Comparison of ENCODE assay signal across 8 cellular contexts in the genomic region with DNA sequence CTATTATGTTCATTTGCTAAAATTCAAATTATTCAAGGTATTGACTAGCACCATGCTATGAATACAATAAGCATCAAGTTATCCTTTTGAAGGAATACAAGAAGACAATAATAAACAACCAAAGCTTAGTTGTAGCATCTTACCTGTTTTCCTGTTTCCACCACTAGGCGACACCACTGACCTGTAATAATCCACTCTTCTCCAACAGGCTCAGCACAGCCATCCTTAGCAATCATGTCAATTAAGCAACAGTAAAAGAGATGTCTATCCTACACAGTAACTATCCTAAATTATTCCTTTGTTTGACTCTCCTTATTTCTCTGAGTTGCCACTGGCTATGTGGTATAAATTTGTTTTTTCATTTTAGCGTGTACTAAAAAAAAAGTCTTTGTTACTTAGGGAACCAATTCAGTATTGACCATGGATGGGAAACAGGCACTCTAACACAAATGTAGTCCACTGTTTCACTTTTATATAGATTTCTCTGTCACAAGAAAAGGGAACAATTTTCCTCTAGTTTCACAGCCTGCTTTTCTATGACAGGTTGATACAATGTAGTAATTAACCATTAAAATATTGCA. TPM values are rescaled to one million over a fixed set of nuclear protein-coding genes. Genes with fewer than 3 reads are reported as not detected.
DNase-seq lines count a peak whose midpoint lies in the region; TF ChIP-seq lines count a peak whose summit lies in the region.

No MANE protein-coding gene starts in this region.

- in situ Hi-C loops in GM23248 (cut with MboI) = no loop called here

- no peaks in the 10 kb centered on the region for H3K27me3 ChIP-seq in GM23248 (replicated peaks; ENCODE audit: insufficient read depth)

- TF ChIP-seq CTCF in fibroblast of the aortic adventitia (IDR thresholded peaks at IDR 0.05; ENCODE audit: insufficient read depth, low read length) = peak; percentile 90

- H3F3A ChIP-seq in GM23248 (ENCODE audit: insufficient read depth) = no peaks in the 10 kb centered on the region

- no peaks in the 10 kb centered on the region for H3K36me3 Mint-ChIP-seq in activated CD4-positive, alpha-beta T cell treated with anti-CD3 and anti-CD28 coated beads, Interleukin-2, amount 10 ng/mL, durations not matched to agents 7 days and 5 days (ENCODE audit: low read depth)

- H3K9me3 ChIP-seq in GM23248 (ENCODE audit: low read depth) = no peaks in the 10 kb centered on the region

- no peak overlapping the region for H3K27ac ChIP-seq in GM23248

- no peaks in the 10 kb centered on the region for H3K36me3 ChIP-seq in GM23248 (ENCODE audit: low read depth)

- no peak overlapping the region for H3K4me3 Mint-ChIP-seq in activated CD4-positive, alpha-beta T cell treated with anti-CD3 and anti-CD28 coated beads, Interleukin-2, amount 10 ng/mL, durations not matched to agents 7 days and 5 days

- H3K4me1 Mint-ChIP-seq in activated CD4-positive, alpha-beta T cell treated with anti-CD3 and anti-CD28 coated beads, Interleukin-2, amount 10 ng/mL, durations not matched to agents 7 days and 5 days = no peaks in the 10 kb centered on the region

- H3K27me3 Mint-ChIP-seq in activated CD4-positive, alpha-beta T cell treated with anti-CD3 and anti-CD28 coated beads, Interleukin-2, amount 10 ng/mL, durations not matched to agents 7 days and 5 days = peaks cover 8% of the 10 kb centered on the region

- no peak overlapping the region for H2AFZ ChIP-seq in GM23248

- H3K9me2 ChIP-seq in GM23248 (ENCODE audit: insufficient read depth) = no peaks in the 10 kb centered on the region

- H3K4me1 ChIP-seq in GM23248 (ENCODE audit: insufficient read depth) = no peaks in the 10 kb centered on the region

- CTCF ChIA-PET in activated CD4-positive, alpha-beta T cell treated with anti-CD3 and anti-CD28 coated beads, Interleukin-2, amount 10 ng/mL, durations not matched to agents 7 days and 5 days (lab: Charles Lee) = no interaction called here

- no peaks in the 10 kb centered on the region for H3K79me2 ChIP-seq in GM23248 (ENCODE audit: insufficient read depth)

- H3K27ac Mint-ChIP-seq in activated CD4-positive, alpha-beta T cell treated with anti-CD3 and anti-CD28 coated beads, Interleukin-2, amount 10 ng/mL, durations not matched to agents 7 days and 5 days = no peak overlapping the region

- peak; percentile 44 for DNase-seq in activated CD4-positive, alpha-beta T cell treated with anti-CD3 and anti-CD28 coated beads, Interleukin-2, amount 10 ng/mL, durations not matched to agents 7 days and 5 days
- DNase-seq in activated CD4-positive, alpha-beta T cell treated with anti-CD3 and anti-CD28 coated beads, Interleukin-2, amount 50 U/mL, for 4 hours = no peak
- DNase-seq in GM23248 = peak; percentile 72
- peak; percentile 8 for DNase-seq in MV-4-11 (lab: John Stamatoyannopoulos, UW)
- peak; percentile 15 to 69 for DNase-seq in SW 1271 (lab: John Stamatoyannopoulos, UW)
- DNase-seq in fibroblast of the aortic adventitia (ENCODE audit: low read depth) = peak; percentile 82
- peak; percentile 11 for DNase-seq in occipital lobe (lab: John Stamatoyannopoulos, UW)
- DNase-seq in GM19240 (ENCODE audit: insufficient read length, low spot score) = no peak

- H3K4me3 ChIP-seq in GM23248 = no peak overlapping the region
- H3K4me3 ChIP-seq in fibroblast of the aortic adventitia (ENCODE audit: low read depth, low read length) = no peak overlapping the region

- H3K4me2 ChIP-seq in GM23248 (ENCODE audit: unreplicated experiment) = no peak overlapping the region

- H3K9me3 Mint-ChIP-seq in activated CD4-positive, alpha-beta T cell treated with anti-CD3 and anti-CD28 coated beads, Interleukin-2, amount 10 ng/mL, durations not matched to agents 7 days and 5 days = no peaks in the 10 kb centered on the region

- 44 to 48% methylated on average over 2 of the region's 2 CpGs for WGBS in GM23248 (ENCODE audit: low coverage in 1 of 2, low lambda C conversion rate in 2 of 2, missing lambda C conversion rate in 2 of 2), 2 experiments

- POLR2A ChIA-PET in activated CD4-positive, alpha-beta T cell treated with anti-CD3 and anti-CD28 coated beads, Interleukin-2, amount 10 ng/mL, durations not matched to agents 7 days and 5 days (lab: Charles Lee) = no interaction called here

- H4K20me1 ChIP-seq in GM23248 (ENCODE audit: insufficient read depth) = no peaks in the 10 kb centered on the region

- H3K9ac ChIP-seq in GM23248 = no peak overlapping the region

RNA-seq across cellular contexts. Expression of gene PCA3, which starts 46.2 kb away (rescaled TPM):
- total RNA-seq in activated CD4-positive, alpha-beta T cell treated with anti-CD3 and anti-CD28 coated beads, Interleukin-2, amount 10 ng/mL, durations not matched to agents 7 days and 5 days = not detected
- not detected in 2 replicates for total RNA-seq in GM23248 (2014; rRNA removed; shearing (Covaris generic))
- polyA plus RNA-seq in GM23248 (2016; fragmentation: Nextera tagmentation; extraction: Ambion mirVana) = not detected in 2 replicates
- total RNA-seq in fibroblast of the aortic adventitia (ENCODE audit: low replicate concordance) = not detected in 2 replicates
- total RNA-seq in occipital lobe = 0.16 TPM

Comparison
In these comparisons a context has a peak if more than half of its experiments do, and no peak if none do; other contexts are left out.
1. DNase-seq: peak in activated CD4-positive, alpha-beta T cell treated with anti-CD3 and anti-CD28 coated beads, Interleukin-2, amount 10 ng/mL, durations not matched to agents 7 days and 5 days (single experiment), GM23248 (single experiment), MV-4-11 (single experiment), SW 1271 (2 of 2), fibroblast of the aortic adventitia (single experiment) and occipital lobe (single experiment); none in activated CD4-positive, alpha-beta T cell treated with anti-CD3 and anti-CD28 coated beads, Interleukin-2, amount 50 U/mL, for 4 hours (0 of 2) and GM19240 (single experiment).